8 cellular contexts compared by ENCODE assay signal in genomic region chr6:41191569-41191968, GRCh38. TPM values are rescaled to one million over a fixed set of nuclear protein-coding genes. Genes with fewer than 3 reads are reported as not detected.
DNase-seq lines count a peak whose midpoint lies in the region; ATAC-seq lines count a peak whose summit lies in the region.

No MANE protein-coding gene starts in this region.

- peaks cover 6% of the 10 kb centered on the region for H3K36me3 Mint-ChIP-seq in activated T-helper 17 cell treated with anti-CD3 and anti-CD28 coated beads, Interleukin-2, amount 50 U/mL, for 72 hours (ENCODE audit: low read depth)
- H3K36me3 Mint-ChIP-seq in activated T-helper 2 cell treated with anti-CD3 and anti-CD28 coated beads, Interferon-gamma antibody, Interleukin-2, Interleukin-4, amounts not matched to agents 10 μg/mL and 5 μg/mL and 100 μg/mL, durations not matched to agents 14 hours and 24 hours and 36 hours (ENCODE audit: low read depth): peaks cover 57% of the 10 kb centered on the region

- DNase-seq in AG20443 (ENCODE audit: low spot score): peak; percentile 49
- peak; percentile 57 for DNase-seq in KBM-7
- peak; percentile 36 for DNase-seq in kidney tubule cell (ENCODE audit: low spot score)
- DNase-seq in activated T-helper 2 cell treated with anti-CD3 and anti-CD28 coated beads, Interferon-gamma antibody, Interleukin-2, Interleukin-4, amounts not matched to agents 10 μg/mL and 5 μg/mL and 100 μg/mL, durations not matched to agents 14 hours and 24 hours and 36 hours (ENCODE audit: low spot score): no peak
- no peak for DNase-seq in KG1 (lab: John Stamatoyannopoulos, UW)

- H3K27ac Mint-ChIP-seq in activated T-helper 17 cell treated with anti-CD3 and anti-CD28 coated beads, Interleukin-2, amount 50 U/mL, for 72 hours: peak overlapping the region; percentile 65
- H3K27ac Mint-ChIP-seq in activated T-helper 2 cell treated with anti-CD3 and anti-CD28 coated beads, Interferon-gamma antibody, Interleukin-2, Interleukin-4, amounts not matched to agents 10 μg/mL and 5 μg/mL and 100 μg/mL, durations not matched to agents 14 hours and 24 hours and 36 hours: no peak overlapping the region

- H3K9me3 Mint-ChIP-seq in activated T-helper 17 cell treated with anti-CD3 and anti-CD28 coated beads, Interleukin-2, amount 50 U/mL, for 72 hours: peaks cover 4% of the 10 kb centered on the region
- H3K9me3 Mint-ChIP-seq in activated T-helper 2 cell treated with anti-CD3 and anti-CD28 coated beads, Interferon-gamma antibody, Interleukin-2, Interleukin-4, amounts not matched to agents 10 μg/mL and 5 μg/mL and 100 μg/mL, durations not matched to agents 14 hours and 24 hours and 36 hours: peaks cover 11% of the 10 kb centered on the region

- intact Hi-C loops in activated T-helper 2 cell treated with anti-CD3 and anti-CD28 coated beads, Interferon-gamma antibody, Interleukin-2, Interleukin-4, amounts not matched to agents 10 μg/mL and 5 μg/mL and 100 μg/mL, durations not matched to agents 14 hours and 24 hours and 36 hours (cut with micrococcal nuclease): loop anchor here (5.0 kb wide), 1 partner anchor 126 kb away; no protein-coding TSS in a partner anchor

- H3K4me1 Mint-ChIP-seq in activated T-helper 17 cell treated with anti-CD3 and anti-CD28 coated beads, Interleukin-2, amount 50 U/mL, for 72 hours: peaks cover 11% of the 10 kb centered on the region
- peaks cover 23% of the 10 kb centered on the region for H3K4me1 Mint-ChIP-seq in activated T-helper 2 cell treated with anti-CD3 and anti-CD28 coated beads, Interferon-gamma antibody, Interleukin-2, Interleukin-4, amounts not matched to agents 10 μg/mL and 5 μg/mL and 100 μg/mL, durations not matched to agents 14 hours and 24 hours and 36 hours (ENCODE audit: low read depth)

- peak; percentile 84 for ATAC-seq in activated T-helper 17 cell treated with anti-CD3 and anti-CD28 coated beads, Interleukin-2, amount 50 U/mL, for 72 hours (replicated peaks)
- ATAC-seq in HG02571 (IDR thresholded peaks at IDR 0.05; ENCODE audit: unreplicated experiment) (no peak), GM18502 (IDR thresholded peaks at IDR 0.05; ENCODE audit: poor library complexity, unreplicated experiment) (no peak)

- no peaks in the 10 kb centered on the region for H3K27me3 Mint-ChIP-seq in activated T-helper 17 cell treated with anti-CD3 and anti-CD28 coated beads, Interleukin-2, amount 50 U/mL, for 72 hours
- no peaks in the 10 kb centered on the region for H3K27me3 Mint-ChIP-seq in activated T-helper 2 cell treated with anti-CD3 and anti-CD28 coated beads, Interferon-gamma antibody, Interleukin-2, Interleukin-4, amounts not matched to agents 10 μg/mL and 5 μg/mL and 100 μg/mL, durations not matched to agents 14 hours and 24 hours and 36 hours (ENCODE audit: low read depth)

- in situ Hi-C loops in KBM-7 (cut with MboI; ENCODE audit: low pct_unique_long_range_greater_than_20kb, low sequenced_read_pairs): no loop called here

- no peak overlapping the region for H3K4me3 Mint-ChIP-seq in activated T-helper 17 cell treated with anti-CD3 and anti-CD28 coated beads, Interleukin-2, amount 50 U/mL, for 72 hours
- no peak overlapping the region for H3K4me3 Mint-ChIP-seq in activated T-helper 2 cell treated with anti-CD3 and anti-CD28 coated beads, Interferon-gamma antibody, Interleukin-2, Interleukin-4, amounts not matched to agents 10 μg/mL and 5 μg/mL and 100 μg/mL, durations not matched to agents 14 hours and 24 hours and 36 hours (ENCODE audit: low read depth)

RNA-seq across cellular contexts. Expression of gene TREML2, which starts 9.4 kb away (rescaled TPM):
- total RNA-seq in activated T-helper 17 cell treated with anti-CD3 and anti-CD28 coated beads, Interleukin-2, amount 50 U/mL, for 72 hours: 1 to 10 TPM; 3.3 to 6.2 TPM
- total RNA-seq in activated T-helper 2 cell treated with anti-CD3 and anti-CD28 coated beads, Interferon-gamma antibody, Interleukin-2, Interleukin-4, amounts not matched to agents 10 μg/mL and 5 μg/mL and 100 μg/mL, durations not matched to agents 14 hours and 24 hours and 36 hours: 3.7 and 3.9 TPM in 2 replicates

RNA-seq across cellular contexts. Expression of gene TREM2, which starts 28.7 kb away (rescaled TPM):
- not detected for total RNA-seq in activated T-helper 17 cell treated with anti-CD3 and anti-CD28 coated beads, Interleukin-2, amount 50 U/mL, for 72 hours
- total RNA-seq in activated T-helper 2 cell treated with anti-CD3 and anti-CD28 coated beads, Interferon-gamma antibody, Interleukin-2, Interleukin-4, amounts not matched to agents 10 μg/mL and 5 μg/mL and 100 μg/mL, durations not matched to agents 14 hours and 24 hours and 36 hours: not detected in 2 replicates

RNA-seq across cellular contexts. Expression of gene TREML4, which starts 36.6 kb away (rescaled TPM):
- total RNA-seq in activated T-helper 17 cell treated with anti-CD3 and anti-CD28 coated beads, Interleukin-2, amount 50 U/mL, for 72 hours: not detected
- not detected in 2 replicates for total RNA-seq in activated T-helper 2 cell treated with anti-CD3 and anti-CD28 coated beads, Interferon-gamma antibody, Interleukin-2, Interleukin-4, amounts not matched to agents 10 μg/mL and 5 μg/mL and 100 μg/mL, durations not matched to agents 14 hours and 24 hours and 36 hours

RNA-seq across cellular contexts. Expression of gene TREML1, which starts 37.4 kb away (rescaled TPM):
- not detected for total RNA-seq in activated T-helper 17 cell treated with anti-CD3 and anti-CD28 coated beads, Interleukin-2, amount 50 U/mL, for 72 hours
- total RNA-seq in activated T-helper 2 cell treated with anti-CD3 and anti-CD28 coated beads, Interferon-gamma antibody, Interleukin-2, Interleukin-4, amounts not matched to agents 10 μg/mL and 5 μg/mL and 100 μg/mL, durations not matched to agents 14 hours and 24 hours and 36 hours: not detected in 2 replicates

Comparison
In these comparisons a context has a peak if more than half of its experiments do, and no peak if none do; other contexts are left out.
1. DNase-seq: peak in AG20443 (single experiment), KBM-7 (single experiment) and kidney tubule cell (single experiment); none in activated T-helper 2 cell treated with anti-CD3 and anti-CD28 coated beads, Interferon-gamma antibody, Interleukin-2, Interleukin-4, amounts not matched to agents 10 μg/mL and 5 μg/mL and 100 μg/mL, durations not matched to agents 14 hours and 24 hours and 36 hours (single experiment) and KG1 (single experiment).